1 cellular context compared by ENCODE assay signal in the genomic region with DNA sequence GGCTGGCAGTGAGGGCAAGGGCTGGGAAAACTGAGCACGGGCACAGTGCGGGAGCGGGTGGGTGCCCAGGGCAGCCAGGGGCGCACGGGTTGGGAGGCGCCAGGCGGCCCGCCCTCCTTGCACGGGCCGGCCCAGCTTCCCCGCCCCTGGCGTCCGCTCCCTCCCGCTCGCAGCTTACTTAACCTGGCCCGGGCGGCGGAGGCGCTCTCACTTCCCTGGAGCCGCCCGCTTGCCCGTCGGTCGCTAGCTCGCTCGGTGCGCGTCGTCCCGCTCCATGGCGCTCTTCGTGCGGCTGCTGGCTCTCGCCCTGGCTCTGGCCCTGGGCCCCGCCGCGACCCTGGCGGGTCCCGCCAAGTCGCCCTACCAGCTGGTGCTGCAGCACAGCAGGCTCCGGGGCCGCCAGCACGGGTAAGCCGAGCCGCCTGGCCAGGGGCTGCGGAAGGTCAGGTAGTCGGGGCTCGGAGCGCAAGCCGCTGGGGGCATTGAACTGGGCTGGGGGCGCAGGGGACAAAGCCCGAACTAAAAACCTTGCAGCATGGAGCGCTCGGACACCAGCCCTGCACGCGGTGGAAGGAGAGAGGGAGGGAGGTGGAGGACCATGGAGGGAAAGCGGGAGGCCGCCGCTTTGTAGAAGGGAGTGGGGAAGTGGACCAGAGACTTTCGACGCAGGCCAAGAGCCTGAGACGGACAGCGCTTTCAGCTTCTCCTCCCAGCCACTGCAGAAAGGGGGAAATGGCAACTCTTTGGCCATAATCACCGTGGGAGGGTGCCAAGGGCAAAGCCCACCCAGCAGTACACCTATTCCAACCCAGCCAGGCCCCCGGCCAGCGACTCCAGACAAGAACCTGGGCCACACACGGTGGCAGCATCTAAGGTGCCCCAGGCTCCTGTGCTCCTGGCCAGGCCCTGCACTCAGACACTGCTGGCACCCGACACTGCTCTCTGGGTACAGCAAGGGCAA.
TF ChIP-seq lines count a peak whose summit lies in the region.

TSS of gene TGFBI (plus strand) at position 207 of the 961 bp plus-strand sequence. CDS start at position 275, 68 bp downstream.

TF ChIP-seq in HepG2, 621 proteins besides CTCF, POLR2A, EP300 and RAD21 (continued from another document and continues in another):
- TF ChIP-seq GPBP1L1 (CRISPR knock-in tag; IDR thresholded peaks at IDR 0.05) (no peak), SRSF1 (optimal IDR thresholded peaks at IDR 0.05; ENCODE audit: low read depth, low read length) (no peak), ZNF20 (CRISPR knock-in tag; IDR thresholded peaks at IDR 0.05) (no peak), ZNF792 (CRISPR knock-in tag; IDR thresholded peaks at IDR 0.05) (peak; percentile 70), ZNF547 (CRISPR knock-in tag; IDR thresholded peaks at IDR 0.05) (0 out of 2 replicates have a peak, but pooled peaks have one; percentile 48), ZNF430 (CRISPR knock-in tag; IDR thresholded peaks at IDR 0.05) (peak; percentile 92), PCBP1 (IDR thresholded peaks at IDR 0.05; ENCODE audit: borderline replicate concordance, low read depth, low read length) (no peak), MXD1 (CRISPR knock-in tag; IDR thresholded peaks at IDR 0.05) (peak; percentile 66), MBD4 (IDR thresholded peaks at IDR 0.05; ENCODE audit: borderline replicate concordance, low read length) (no peak), ZFP36 (IDR thresholded peaks at IDR 0.05; ENCODE audit: borderline replicate concordance, low read depth, low read length, partially characterized antibody) (no peak), FOXO1 (CRISPR knock-in tag; IDR thresholded peaks at IDR 0.05) (peak; percentile 31; the same call in 1 of the 2 replicates), ZFP62 (CRISPR knock-in tag; IDR thresholded peaks at IDR 0.05) (no peak), ZNF878 (CRISPR knock-in tag; IDR thresholded peaks at IDR 0.05) (peak; percentile 75; the same call in 1 of the 2 replicates), TCF12 (IDR thresholded peaks at IDR 0.05) (no peak), TCF12 (CRISPR knock-in tag; IDR thresholded peaks at IDR 0.05) (no peak), SP2 (CRISPR knock-in tag; IDR thresholded peaks at IDR 0.05) (0 out of 2 replicates have a peak, but pooled peaks have one; percentile 27), ZNF747 (CRISPR knock-in tag; IDR thresholded peaks at IDR 0.05; ENCODE audit: borderline replicate concordance) (peak; percentile 85; the same call in 1 of the 2 replicates), HOXA7 (CRISPR knock-in tag; IDR thresholded peaks at IDR 0.05) (no peak), HOXA3 (CRISPR knock-in tag; IDR thresholded peaks at IDR 0.05) (peak; percentile 80), ZNF383 (CRISPR knock-in tag; IDR thresholded peaks at IDR 0.05; ENCODE audit: borderline replicate concordance) (no peak), HNRNPL (IDR thresholded peaks at IDR 0.05; ENCODE audit: low read depth, low read length) (peak; percentile 80; the same call in 1 of the 2 replicates), ZNF317 (CRISPR knock-in tag; IDR thresholded peaks at IDR 0.05) (no peak), MED13 (CRISPR knock-in tag; IDR thresholded peaks at IDR 0.05) (no peak), ZNF816 (CRISPR knock-in tag; IDR thresholded peaks at IDR 0.05; ENCODE audit: borderline replicate concordance) (peak; percentile 63; the same call in 1 of the 2 replicates), ZNF557 (CRISPR knock-in tag; IDR thresholded peaks at IDR 0.05) (peak; percentile 33; the same call in 1 of the 2 replicates), ZBTB42 (CRISPR knock-in tag; IDR thresholded peaks at IDR 0.05) (no peak), ZNF567 (CRISPR knock-in tag; IDR thresholded peaks at IDR 0.05; ENCODE audit: borderline replicate concordance) (peak; percentile 47; the same call in 1 of the 2 replicates), ZNF883 (CRISPR knock-in tag; IDR thresholded peaks at IDR 0.05; ENCODE audit: not compliant biosample characterization) (peak; percentile 73), MEIS1 (CRISPR knock-in tag; IDR thresholded peaks at IDR 0.05; ENCODE audit: borderline replicate concordance) (peak; percentile 87), ZBTB43 (CRISPR knock-in tag; conservative IDR thresholded peaks at IDR 0.05) (peak; percentile 83), CEBPG (CRISPR knock-in tag; IDR thresholded peaks at IDR 0.05) (peak; percentile 46; the same call in 1 of the 2 replicates), SUZ12 (IDR thresholded peaks at IDR 0.05; ENCODE audit: low read depth, low read length) (no peak), ZNF746 (CRISPR knock-in tag; IDR thresholded peaks at IDR 0.05) (0 out of 2 replicates have a peak, but pooled peaks have one; percentile 65), ZNF672 (CRISPR knock-in tag; IDR thresholded peaks at IDR 0.05) (0 out of 2 replicates have a peak, but pooled peaks have one; percentile 61), ZNF44 (CRISPR knock-in tag; IDR thresholded peaks at IDR 0.05) (no peak), RARA (CRISPR knock-in tag; IDR thresholded peaks at IDR 0.05) (peak; percentile 28; the same call in 1 of the 2 replicates), ZSCAN22 (CRISPR knock-in tag; IDR thresholded peaks at IDR 0.05) (no peak), MIER2 (CRISPR knock-in tag; IDR thresholded peaks at IDR 0.05) (no peak), ZNF619 (CRISPR knock-in tag; IDR thresholded peaks at IDR 0.05) (0 out of 2 replicates have a peak, but pooled peaks have one; percentile 35), ZNF460 (CRISPR knock-in tag; IDR thresholded peaks at IDR 0.05; ENCODE audit: borderline replicate concordance) (peak; percentile 22; the same call in 1 of the 2 replicates)
- TF ChIP-seq, protein P1, sequence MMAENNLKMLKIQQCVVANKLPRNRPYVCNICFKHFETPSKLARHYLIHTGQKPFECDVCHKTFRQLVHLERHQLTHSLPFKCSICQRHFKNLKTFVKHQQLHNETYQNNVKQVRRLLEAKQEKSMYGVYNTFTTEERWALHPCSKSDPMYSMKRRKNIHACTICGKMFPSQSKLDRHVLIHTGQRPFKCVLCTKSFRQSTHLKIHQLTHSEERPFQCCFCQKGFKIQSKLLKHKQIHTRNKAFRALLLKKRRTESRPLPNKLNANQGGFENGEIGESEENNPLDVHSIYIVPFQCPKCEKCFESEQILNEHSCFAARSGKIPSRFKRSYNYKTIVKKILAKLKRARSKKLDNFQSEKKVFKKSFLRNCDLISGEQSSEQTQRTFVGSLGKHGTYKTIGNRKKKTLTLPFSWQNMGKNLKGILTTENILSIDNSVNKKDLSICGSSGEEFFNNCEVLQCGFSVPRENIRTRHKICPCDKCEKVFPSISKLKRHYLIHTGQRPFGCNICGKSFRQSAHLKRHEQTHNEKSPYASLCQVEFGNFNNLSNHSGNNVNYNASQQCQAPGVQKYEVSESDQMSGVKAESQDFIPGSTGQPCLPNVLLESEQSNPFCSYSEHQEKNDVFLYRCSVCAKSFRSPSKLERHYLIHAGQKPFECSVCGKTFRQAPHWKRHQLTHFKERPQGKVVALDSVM (CRISPR knock-in tag; IDR thresholded peaks at IDR 0.05) = no peak
- TF ChIP-seq, protein P2, sequence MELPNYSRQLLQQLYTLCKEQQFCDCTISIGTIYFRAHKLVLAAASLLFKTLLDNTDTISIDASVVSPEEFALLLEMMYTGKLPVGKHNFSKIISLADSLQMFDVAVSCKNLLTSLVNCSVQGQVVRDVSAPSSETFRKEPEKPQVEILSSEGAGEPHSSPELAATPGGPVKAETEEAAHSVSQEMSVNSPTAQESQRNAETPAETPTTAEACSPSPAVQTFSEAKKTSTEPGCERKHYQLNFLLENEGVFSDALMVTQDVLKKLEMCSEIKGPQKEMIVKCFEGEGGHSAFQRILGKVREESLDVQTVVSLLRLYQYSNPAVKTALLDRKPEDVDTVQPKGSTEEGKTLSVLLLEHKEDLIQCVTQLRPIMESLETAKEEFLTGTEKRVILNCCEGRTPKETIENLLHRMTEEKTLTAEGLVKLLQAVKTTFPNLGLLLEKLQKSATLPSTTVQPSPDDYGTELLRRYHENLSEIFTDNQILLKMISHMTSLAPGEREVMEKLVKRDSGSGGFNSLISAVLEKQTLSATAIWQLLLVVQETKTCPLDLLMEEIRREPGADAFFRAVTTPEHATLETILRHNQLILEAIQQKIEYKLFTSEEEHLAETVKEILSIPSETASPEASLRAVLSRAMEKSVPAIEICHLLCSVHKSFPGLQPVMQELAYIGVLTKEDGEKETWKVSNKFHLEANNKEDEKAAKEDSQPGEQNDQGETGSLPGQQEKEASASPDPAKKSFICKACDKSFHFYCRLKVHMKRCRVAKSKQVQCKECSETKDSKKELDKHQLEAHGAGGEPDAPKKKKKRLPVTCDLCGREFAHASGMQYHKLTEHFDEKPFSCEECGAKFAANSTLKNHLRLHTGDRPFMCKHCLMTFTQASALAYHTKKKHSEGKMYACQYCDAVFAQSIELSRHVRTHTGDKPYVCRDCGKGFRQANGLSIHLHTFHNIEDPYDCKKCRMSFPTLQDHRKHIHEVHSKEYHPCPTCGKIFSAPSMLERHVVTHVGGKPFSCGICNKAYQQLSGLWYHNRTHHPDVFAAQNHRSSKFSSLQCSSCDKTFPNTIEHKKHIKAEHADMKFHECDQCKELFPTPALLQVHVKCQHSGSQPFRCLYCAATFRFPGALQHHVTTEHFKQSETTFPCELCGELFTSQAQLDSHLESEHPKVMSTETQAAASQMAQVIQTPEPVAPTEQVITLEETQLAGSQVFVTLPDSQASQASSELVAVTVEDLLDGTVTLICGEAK (IDR thresholded peaks at IDR 0.05) = no peak
- TF ChIP-seq, protein P2 (CRISPR knock-in tag; IDR thresholded peaks at IDR 0.05) = peak; percentile 70
- TF ChIP-seq, protein P3, sequence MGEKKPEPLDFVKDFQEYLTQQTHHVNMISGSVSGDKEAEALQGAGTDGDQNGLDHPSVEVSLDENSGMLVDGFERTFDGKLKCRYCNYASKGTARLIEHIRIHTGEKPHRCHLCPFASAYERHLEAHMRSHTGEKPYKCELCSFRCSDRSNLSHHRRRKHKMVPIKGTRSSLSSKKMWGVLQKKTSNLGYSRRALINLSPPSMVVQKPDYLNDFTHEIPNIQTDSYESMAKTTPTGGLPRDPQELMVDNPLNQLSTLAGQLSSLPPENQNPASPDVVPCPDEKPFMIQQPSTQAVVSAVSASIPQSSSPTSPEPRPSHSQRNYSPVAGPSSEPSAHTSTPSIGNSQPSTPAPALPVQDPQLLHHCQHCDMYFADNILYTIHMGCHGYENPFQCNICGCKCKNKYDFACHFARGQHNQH (CRISPR knock-in tag; IDR thresholded peaks at IDR 0.05) = peak; percentile 26; the same call in 1 of the 2 replicates
- TF ChIP-seq, protein P4, sequence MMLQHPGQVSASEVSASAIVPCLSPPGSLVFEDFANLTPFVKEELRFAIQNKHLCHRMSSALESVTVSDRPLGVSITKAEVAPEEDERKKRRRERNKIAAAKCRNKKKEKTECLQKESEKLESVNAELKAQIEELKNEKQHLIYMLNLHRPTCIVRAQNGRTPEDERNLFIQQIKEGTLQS (CRISPR knock-in tag; IDR thresholded peaks at IDR 0.05) = no peak
- TF ChIP-seq, protein P5, sequence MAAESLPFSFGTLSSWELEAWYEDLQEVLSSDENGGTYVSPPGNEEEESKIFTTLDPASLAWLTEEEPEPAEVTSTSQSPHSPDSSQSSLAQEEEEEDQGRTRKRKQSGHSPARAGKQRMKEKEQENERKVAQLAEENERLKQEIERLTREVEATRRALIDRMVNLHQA (CRISPR knock-in tag; IDR thresholded peaks at IDR 0.05) = no peak
